ENCODE assay signal across 1 cellular context in the genomic region with DNA sequence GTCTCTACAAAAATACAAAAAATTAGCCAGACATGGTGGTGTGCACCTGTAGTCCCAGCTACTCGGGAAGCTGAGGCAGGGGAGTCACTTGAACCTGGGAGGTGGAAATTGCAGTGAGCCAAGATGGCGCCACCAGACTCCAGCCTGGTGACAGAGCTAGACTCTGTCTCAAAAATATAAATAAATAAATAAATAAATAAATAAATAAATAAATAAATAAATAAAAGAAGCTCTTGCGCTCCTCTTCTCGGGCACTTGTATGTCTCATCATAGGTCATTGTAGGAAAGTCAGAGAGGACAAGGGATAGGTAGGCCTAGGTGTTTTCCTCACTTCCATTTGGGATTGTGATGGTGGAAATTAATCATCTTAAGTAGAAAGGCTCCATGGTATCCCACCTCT.
TF ChIP-seq lines count a peak whose summit lies in the region.

No MANE protein-coding gene starts in this region.

TF ChIP-seq in HEK293, 187 proteins besides CTCF, POLR2A, EP300 and RAD21 (continued from another document):
- TF ChIP-seq ZNF140 (tag by site-specific recombination; IDR thresholded peaks at IDR 0.05): peak; percentile 73
- TF ChIP-seq ZNF670 (tag by site-specific recombination; IDR thresholded peaks at IDR 0.05; ENCODE audit: low read depth): no peak
- TF ChIP-seq ZNF274 (IDR thresholded peaks at IDR 0.05; ENCODE audit: low read length): no peak
- TF ChIP-seq ZNF274 (tag by site-specific recombination; IDR thresholded peaks at IDR 0.05; ENCODE audit: borderline replicate concordance): no peak
- TF ChIP-seq KLF16 (tag by site-specific recombination; IDR thresholded peaks at IDR 0.05): no peak
- TF ChIP-seq, protein P1, sequence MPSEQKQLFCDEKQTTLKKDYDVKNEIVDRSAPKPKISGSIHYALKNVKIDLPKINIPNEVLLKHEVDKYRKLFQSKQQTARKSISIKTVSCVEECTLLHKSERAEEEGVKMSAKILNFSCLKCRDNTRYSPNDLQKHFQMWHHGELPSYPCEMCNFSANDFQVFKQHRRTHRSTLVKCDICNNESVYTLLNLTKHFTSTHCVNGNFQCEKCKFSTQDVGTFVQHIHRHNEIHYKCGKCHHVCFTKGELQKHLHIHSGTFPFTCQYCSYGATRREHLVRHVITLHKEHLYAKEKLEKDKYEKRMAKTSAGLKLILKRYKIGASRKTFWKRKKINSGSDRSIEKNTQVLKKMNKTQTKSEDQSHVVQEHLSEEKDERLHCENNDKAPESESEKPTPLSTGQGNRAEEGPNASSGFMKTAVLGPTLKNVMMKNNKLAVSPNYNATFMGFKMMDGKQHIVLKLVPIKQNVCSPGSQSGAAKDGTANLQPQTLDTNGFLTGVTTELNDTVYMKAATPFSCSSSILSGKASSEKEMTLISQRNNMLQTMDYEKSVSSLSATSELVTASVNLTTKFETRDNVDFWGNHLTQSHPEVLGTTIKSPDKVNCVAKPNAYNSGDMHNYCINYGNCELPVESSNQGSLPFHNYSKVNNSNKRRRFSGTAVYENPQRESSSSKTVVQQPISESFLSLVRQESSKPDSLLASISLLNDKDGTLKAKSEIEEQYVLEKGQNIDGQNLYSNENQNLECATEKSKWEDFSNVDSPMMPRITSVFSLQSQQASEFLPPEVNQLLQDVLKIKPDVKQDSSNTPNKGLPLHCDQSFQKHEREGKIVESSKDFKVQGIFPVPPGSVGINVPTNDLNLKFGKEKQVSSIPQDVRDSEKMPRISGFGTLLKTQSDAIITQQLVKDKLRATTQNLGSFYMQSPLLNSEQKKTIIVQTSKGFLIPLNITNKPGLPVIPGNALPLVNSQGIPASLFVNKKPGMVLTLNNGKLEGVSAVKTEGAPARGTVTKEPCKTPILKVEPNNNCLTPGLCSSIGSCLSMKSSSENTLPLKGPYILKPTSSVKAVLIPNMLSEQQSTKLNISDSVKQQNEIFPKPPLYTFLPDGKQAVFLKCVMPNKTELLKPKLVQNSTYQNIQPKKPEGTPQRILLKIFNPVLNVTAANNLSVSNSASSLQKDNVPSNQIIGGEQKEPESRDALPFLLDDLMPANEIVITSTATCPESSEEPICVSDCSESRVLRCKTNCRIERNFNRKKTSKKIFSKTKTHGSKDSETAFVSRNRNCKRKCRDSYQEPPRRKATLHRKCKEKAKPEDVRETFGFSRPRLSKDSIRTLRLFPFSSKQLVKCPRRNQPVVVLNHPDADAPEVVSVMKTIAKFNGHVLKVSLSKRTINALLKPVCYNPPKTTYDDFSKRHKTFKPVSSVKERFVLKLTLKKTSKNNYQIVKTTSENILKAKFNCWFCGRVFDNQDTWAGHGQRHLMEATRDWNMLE (tag by site-specific recombination; conservative IDR thresholded peaks at IDR 0.05; ENCODE audit: low read depth): peak; percentile 95
- no peak for TF ChIP-seq YY2 (tag by site-specific recombination; IDR thresholded peaks at IDR 0.05)
- TF ChIP-seq ZNF510 (tag by site-specific recombination; IDR thresholded peaks at IDR 0.05; ENCODE audit: insufficient replicate concordance): peak; percentile 94
